In genomic region chr2:224412064-224412921, GRCh38 we compare ENCODE assay signal across 10 cellular contexts. TPM values are rescaled to one million over a fixed set of nuclear protein-coding genes. Genes with fewer than 3 reads are reported as not detected.
A peak's percentile ranks its signal among the peaks of the same experiment; 100 is the strongest.
DNase-seq lines count a peak whose midpoint lies in the region; ATAC-seq and TF ChIP-seq lines count a peak whose summit lies in the region.
"Had no signal": no experiment of that assay in that cellular context is flagged by ENCODE, and none has a peak within 500 bp of the region (broad histone marks: within the 10 kb centered on the region; RNA-seq: fewer than 3 reads in every experiment).

No MANE protein-coding gene starts in this region.

- H3K4ac ChIP-seq in mesendoderm (ENCODE audit: low read depth, low read length), result no peak overlapping the region
- H3K4ac ChIP-seq in H9 (ENCODE audit: low read depth, low read length), result no peak overlapping the region

- TF ChIP-seq CTCF in mesothelial cell of epicardium (IDR thresholded peaks at IDR 0.05; ENCODE audit: unreplicated experiment) (no peak), H9 (conservative IDR thresholded peaks at IDR 0.05) (no peak)

- H2AFZ ChIP-seq in H9 (ENCODE audit: low read length), result no peak overlapping the region

- H4K8ac ChIP-seq in mesendoderm (ENCODE audit: low read depth, low read length) (no peak overlapping the region), H9 (replicated peaks; ENCODE audit: insufficient read length, low read depth, low read length) (no peak overlapping the region)

- H3K27ac Mint-ChIP-seq in mesothelial cell of epicardium (peak overlapping the region; percentile 30), H9 (no peak overlapping the region; a peak in 1 of 7 replicates)

- no peak overlapping the region for H3T11ph ChIP-seq in H9 (ENCODE audit: low read length)

- H3K9me3 ChIP-seq in right cardiac atrium (ENCODE audit: control insufficient read depth, low read length), result no peaks in the 10 kb centered on the region
- no peaks in the 10 kb centered on the region for H3K9me3 ChIP-seq in H9 (ENCODE audit: control insufficient read depth, low read depth, low read length)
- H3K9me3 ChIP-seq: BLaER1 had no signal

- H3K27ac ChIP-seq in mesendoderm (ENCODE audit: low read depth, low read length) (no peak overlapping the region), right cardiac atrium (ENCODE audit: low read length) (no peak overlapping the region), H9 (ENCODE audit: insufficient read length, low read depth, low read length) (no peak overlapping the region)
- H3K27ac ChIP-seq: BLaER1 had no signal

- WGBS in mesendoderm (ENCODE audit: extremely low coverage, insufficient coverage, low lambda C conversion rate), result no CpG with 5 or more reads among the region's 19 CpGs
- WGBS in right cardiac atrium, result 75% methylated on average over 19 of the region's 19 CpGs
- WGBS in H9 (ENCODE audit: extremely low coverage, insufficient read length, low lambda C conversion rate), result no CpG with 5 or more reads among the region's 19 CpGs

- no peak overlapping the region for H3K14ac ChIP-seq in H9 (ENCODE audit: insufficient read depth, low read length)

- H2BK15ac ChIP-seq in mesendoderm (replicated peaks; ENCODE audit: low read depth), result no peak overlapping the region
- H2BK15ac ChIP-seq in H9 (ENCODE audit: low read depth, low read length), result no peak overlapping the region

- H3K27me3 ChIP-seq in mesendoderm (ENCODE audit: insufficient read depth, low read length, poor library complexity), result no peaks in the 10 kb centered on the region
- no peaks in the 10 kb centered on the region for H3K27me3 ChIP-seq in right cardiac atrium (ENCODE audit: control insufficient read depth, insufficient read depth)
- H3K27me3 ChIP-seq in H9 (ENCODE audit: insufficient read depth, low read length), result no peaks in the 10 kb centered on the region
- H3K27me3 ChIP-seq: BLaER1 had no signal

- H3K9ac ChIP-seq in mesendoderm (ENCODE audit: low read length) (no peak overlapping the region), H9 (ENCODE audit: extremely low read depth, insufficient read length, low read length) (no peak overlapping the region)
- H3K9ac ChIP-seq: BLaER1 had no signal

- H4K20me1 ChIP-seq in H9 (ENCODE audit: control insufficient read depth, insufficient read depth, insufficient read length), result no peaks in the 10 kb centered on the region
- H4K20me1 ChIP-seq: BLaER1 had no signal

- H2BK120ac ChIP-seq in mesendoderm (ENCODE audit: low read depth, low read length) (no peak overlapping the region), H9 (ENCODE audit: low read depth, low read length, poor library complexity, severe bottlenecking) (no peak overlapping the region)

- H3K4me1 ChIP-seq in mesendoderm (ENCODE audit: control insufficient read depth, low read depth, low read length) (peaks cover 6% of the 10 kb centered on the region), right cardiac atrium (ENCODE audit: control insufficient read depth, insufficient read depth, low read length) (no peaks in the 10 kb centered on the region), H9 (ENCODE audit: insufficient read depth, low read length) (no peaks in the 10 kb centered on the region; the same call in 1 of the 2 replicates)

- H3K23ac ChIP-seq in mesendoderm (ENCODE audit: low read length), result no peak overlapping the region
- H3K23ac ChIP-seq in H9 (ENCODE audit: insufficient read length, low read depth, low read length), result no peak overlapping the region

- H3K4me2 ChIP-seq in mesendoderm (ENCODE audit: low read length) (no peak overlapping the region), H9 (ENCODE audit: insufficient read depth, insufficient read length, low read length) (no peak overlapping the region)
- H3K4me2 ChIP-seq: BLaER1 had no signal

- in situ Hi-C loops in ACHN (cut with HindIII; ENCODE audit: low pct_ligation_motif_present, low pct_unique_long_range_greater_than_20kb, low sequenced_read_pairs), result no loop called here

- peaks cover 12% of the 10 kb centered on the region for H3K4me1 Mint-ChIP-seq in mesothelial cell of epicardium
- peaks cover 8 to 10% of the 10 kb centered on the region in 2 experiments; a peak in 3 of 4 replicates for H3K4me1 Mint-ChIP-seq in H9

- no peak overlapping the region for H3K4me3 ChIP-seq in mesendoderm (ENCODE audit: low read length)
- no peak overlapping the region for H3K4me3 ChIP-seq in right cardiac atrium (ENCODE audit: low read length)
- H3K4me3 ChIP-seq: BLaER1 had no signal

- H4K91ac ChIP-seq in H9 (ENCODE audit: insufficient read length, low read depth, low read length), result no peak overlapping the region

- H2BK20ac ChIP-seq in H9 (ENCODE audit: low read depth, low read length, poor library complexity, severe bottlenecking), result no peak overlapping the region

- no peak overlapping the region for H2AK5ac ChIP-seq in mesendoderm (ENCODE audit: low read length)
- H2AK5ac ChIP-seq in H9 (ENCODE audit: insufficient read length, low read length), result no peak overlapping the region

- H3K79me2 ChIP-seq in mesendoderm (ENCODE audit: control insufficient read depth, insufficient read depth, low read length) (no peaks in the 10 kb centered on the region), H9 (ENCODE audit: insufficient read depth, low read length) (no peaks in the 10 kb centered on the region)

- H3K9me3 Mint-ChIP-seq in mesothelial cell of epicardium (peaks cover 4% of the 10 kb centered on the region), H9 (no peaks in the 10 kb centered on the region)

- H2BK5ac ChIP-seq in mesendoderm (ENCODE audit: low read length) (no peak overlapping the region), H9 (ENCODE audit: insufficient read length, low read length) (no peak overlapping the region)

- H3K56ac ChIP-seq in mesendoderm (ENCODE audit: low read length) (no peak overlapping the region), H9 (ENCODE audit: insufficient read length, low read depth, low read length) (no peak overlapping the region)

- H3K36me3 Mint-ChIP-seq in mesothelial cell of epicardium (no peaks in the 10 kb centered on the region), H9 (ENCODE audit: insufficient read depth in 1 of 3, low read depth in 3 of 3) (peaks cover 0 to 2% (median 0%) of the 10 kb centered on the region in 3 experiments; a peak in 1 of 7 replicates)

- no peaks in the 10 kb centered on the region for H3K23me2 ChIP-seq in H9 (ENCODE audit: insufficient read length, low read depth, low read length, poor library complexity, severe bottlenecking)

- H2BK12ac ChIP-seq in H9 (ENCODE audit: insufficient read length, low read depth, low read length), result no peak overlapping the region

- DNase-seq in ACHN (peak; percentile 80), NCI-H1105 treated with DMSO at 0.1 percent for 48 hours (lab: John Stamatoyannopoulos, UW) (peak; percentile 75), epidermal melanocyte (ENCODE audit: insufficient read length, low spot score) (peak; percentile 38), mesothelial cell of epicardium (ENCODE audit: low spot score in 2 of 2, unreplicated experiment in 2 of 2) (no peak), mesendoderm (no peak), right cardiac atrium (no peak), H9 (no peak)
- DNase-seq: activated naive CD4-positive, alpha-beta T cell treated with anti-CD3 and anti-CD28 coated beads, Interleukin-2, amount 50 U/mL, for 16 hours had no signal

- H3K36me3 ChIP-seq in mesendoderm (ENCODE audit: control insufficient read depth, insufficient read depth, low read length), result no peaks in the 10 kb centered on the region
- H3K36me3 ChIP-seq: BLaER1 had no signal

- H3K79me1 ChIP-seq in mesendoderm (ENCODE audit: low read length) (no peaks in the 10 kb centered on the region), H9 (ENCODE audit: insufficient read depth, low read depth, low read length, poor library complexity, severe bottlenecking) (no peaks in the 10 kb centered on the region)

- intact Hi-C loops in right cardiac atrium (cut with DNase I), result no loop called here

- no peak overlapping the region for H4K5ac ChIP-seq in mesendoderm (ENCODE audit: low read length)
- H4K5ac ChIP-seq in H9 (ENCODE audit: insufficient read length, low read depth, low read length), result no peak overlapping the region

- no peak overlapping the region for H3K4me3 Mint-ChIP-seq in mesothelial cell of epicardium
- H3K4me3 Mint-ChIP-seq in H9, result no peak overlapping the region

- H3K27me3 Mint-ChIP-seq in mesothelial cell of epicardium (ENCODE audit: low read depth) (peaks cover 2% of the 10 kb centered on the region), H9 (ENCODE audit: low read depth) (no peaks in the 10 kb centered on the region)

- ATAC-seq in GM21723 (IDR thresholded peaks at IDR 0.05; ENCODE audit: unreplicated experiment), result no peak
- ATAC-seq in right cardiac atrium, result no peak

- H3K18ac ChIP-seq in mesendoderm (ENCODE audit: low read length) (no peak overlapping the region), H9 (ENCODE audit: insufficient read length, low read depth, low read length) (no peak overlapping the region)

RNA-seq across cellular contexts. Expression of gene FAM124B, which starts 10.4 kb away (rescaled TPM):
- total RNA-seq in mesothelial cell of epicardium (0.09 TPM in 1 of 3 replicates, not detected in the others), right cardiac atrium (1 to 10 TPM in 3 of 4 donors, under 1 TPM in 1; 0.44 to 2.1 (median 1.1) TPM), H9 (2021) (0.83 and 0.94 TPM in 2 replicates)
- polyA plus RNA-seq in mesendoderm (2013, experiment 1 of 2), result 0.70 TPM
- polyA plus RNA-seq in mesendoderm (2013, experiment 2 of 2), result 0.66 TPM
- polyA plus RNA-seq in right cardiac atrium, result 0.61 TPM

Comparison
In these comparisons a context has a peak if more than half of its experiments do, and no peak if none do; other contexts are left out.
1. DNase-seq: peak in ACHN (single experiment), NCI-H1105 treated with DMSO at 0.1 percent for 48 hours (single experiment) and epidermal melanocyte (single experiment); none in mesothelial cell of epicardium (0 of 2), mesendoderm (single experiment), right cardiac atrium (0 of 3) and H9 (single experiment).